ENCODE assay signal across 1 cellular context in the genomic region with DNA sequence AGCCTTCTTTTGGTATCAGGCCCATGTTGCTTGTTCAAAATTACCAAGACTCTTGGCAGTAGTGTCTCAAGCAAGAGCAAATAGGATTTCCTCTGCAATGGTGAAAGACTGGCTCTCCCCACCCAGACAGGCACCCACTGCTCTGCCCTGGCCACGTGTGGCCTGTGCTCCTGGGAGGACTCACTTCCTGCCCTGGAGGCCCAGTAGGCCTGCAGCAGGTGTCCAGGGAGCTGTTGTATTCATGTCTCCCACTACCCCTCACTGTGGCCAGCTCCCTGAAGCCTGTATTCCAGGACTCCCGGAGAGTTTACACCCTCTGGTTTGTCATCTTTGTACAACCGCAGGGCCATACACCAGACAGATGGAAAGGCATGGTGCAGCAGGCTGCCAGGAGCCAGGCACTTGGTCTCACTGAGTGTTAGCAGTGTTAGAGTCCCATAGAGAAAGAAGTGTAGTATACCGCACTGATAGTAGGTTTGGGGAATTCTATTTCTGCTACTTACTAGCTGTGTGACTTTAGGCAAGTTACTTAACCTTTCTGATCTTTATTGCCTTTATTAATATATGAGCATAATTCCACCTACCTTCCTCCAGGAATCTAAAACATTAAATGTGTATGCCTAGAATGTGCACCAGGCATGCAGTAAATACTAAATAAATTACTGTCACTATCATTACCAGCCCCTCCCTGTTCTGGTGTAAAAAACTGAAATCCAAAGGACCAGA.
TF ChIP-seq lines count a peak whose summit lies in the region.

No MANE protein-coding gene starts in this region.

TF ChIP-seq in SK-N-SH treated with all-trans-retinoic acid at 6 μM for 48 hours, 23 proteins besides CTCF, POLR2A, EP300 and RAD21 (continued from another document):
- no peak for TF ChIP-seq TOX (CRISPR knock-in tag; IDR thresholded peaks at IDR 0.05; ENCODE audit: borderline replicate concordance)
- TF ChIP-seq GLIS3 (CRISPR knock-in tag; IDR thresholded peaks at IDR 0.05): no peak
- no peak for TF ChIP-seq RARB (CRISPR knock-in tag; IDR thresholded peaks at IDR 0.05)
